1 cellular context compared by ENCODE assay signal in genomic region chr2:213284105-213285090, GRCh38.
A peak's percentile ranks its signal among the peaks of the same experiment; 100 is the strongest.
TF ChIP-seq lines count a peak whose summit lies in the region.

TSS of gene SPAG16 (plus strand) at chr2:213284464.

TF ChIP-seq in WTC11, 78 proteins besides CTCF, POLR2A, EP300 and RAD21 (continued from another document):
- TF ChIP-seq, protein P1, sequence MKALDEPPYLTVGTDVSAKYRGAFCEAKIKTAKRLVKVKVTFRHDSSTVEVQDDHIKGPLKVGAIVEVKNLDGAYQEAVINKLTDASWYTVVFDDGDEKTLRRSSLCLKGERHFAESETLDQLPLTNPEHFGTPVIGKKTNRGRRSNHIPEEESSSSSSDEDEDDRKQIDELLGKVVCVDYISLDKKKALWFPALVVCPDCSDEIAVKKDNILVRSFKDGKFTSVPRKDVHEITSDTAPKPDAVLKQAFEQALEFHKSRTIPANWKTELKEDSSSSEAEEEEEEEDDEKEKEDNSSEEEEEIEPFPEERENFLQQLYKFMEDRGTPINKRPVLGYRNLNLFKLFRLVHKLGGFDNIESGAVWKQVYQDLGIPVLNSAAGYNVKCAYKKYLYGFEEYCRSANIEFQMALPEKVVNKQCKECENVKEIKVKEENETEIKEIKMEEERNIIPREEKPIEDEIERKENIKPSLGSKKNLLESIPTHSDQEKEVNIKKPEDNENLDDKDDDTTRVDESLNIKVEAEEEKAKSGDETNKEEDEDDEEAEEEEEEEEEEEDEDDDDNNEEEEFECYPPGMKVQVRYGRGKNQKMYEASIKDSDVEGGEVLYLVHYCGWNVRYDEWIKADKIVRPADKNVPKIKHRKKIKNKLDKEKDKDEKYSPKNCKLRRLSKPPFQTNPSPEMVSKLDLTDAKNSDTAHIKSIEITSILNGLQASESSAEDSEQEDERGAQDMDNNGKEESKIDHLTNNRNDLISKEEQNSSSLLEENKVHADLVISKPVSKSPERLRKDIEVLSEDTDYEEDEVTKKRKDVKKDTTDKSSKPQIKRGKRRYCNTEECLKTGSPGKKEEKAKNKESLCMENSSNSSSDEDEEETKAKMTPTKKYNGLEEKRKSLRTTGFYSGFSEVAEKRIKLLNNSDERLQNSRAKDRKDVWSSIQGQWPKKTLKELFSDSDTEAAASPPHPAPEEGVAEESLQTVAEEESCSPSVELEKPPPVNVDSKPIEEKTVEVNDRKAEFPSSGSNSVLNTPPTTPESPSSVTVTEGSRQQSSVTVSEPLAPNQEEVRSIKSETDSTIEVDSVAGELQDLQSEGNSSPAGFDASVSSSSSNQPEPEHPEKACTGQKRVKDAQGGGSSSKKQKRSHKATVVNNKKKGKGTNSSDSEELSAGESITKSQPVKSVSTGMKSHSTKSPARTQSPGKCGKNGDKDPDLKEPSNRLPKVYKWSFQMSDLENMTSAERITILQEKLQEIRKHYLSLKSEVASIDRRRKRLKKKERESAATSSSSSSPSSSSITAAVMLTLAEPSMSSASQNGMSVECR (CRISPR knock-in tag; IDR thresholded peaks at IDR 0.05; ENCODE audit: borderline replicate concordance): peak; percentile 74; the same call in 1 of the 2 replicates
- TF ChIP-seq ESRRA (CRISPR knock-in tag; IDR thresholded peaks at IDR 0.05; ENCODE audit: borderline replicate concordance): 0 out of 2 replicates have a peak, but pooled peaks have one; percentile 40
- no peak for TF ChIP-seq NFE2L1 (CRISPR knock-in tag; IDR thresholded peaks at IDR 0.05)
- TF ChIP-seq FOXK1 (CRISPR knock-in tag; IDR thresholded peaks at IDR 0.05): peak; percentile 74; the same call in 1 of the 2 replicates
- TF ChIP-seq ZNF219 (CRISPR knock-in tag; IDR thresholded peaks at IDR 0.05; ENCODE audit: borderline replicate concordance): no peak
- TF ChIP-seq ZNF263 (CRISPR knock-in tag; IDR thresholded peaks at IDR 0.05; ENCODE audit: low read depth): no peak
- no peak for TF ChIP-seq TCF7 (CRISPR knock-in tag; IDR thresholded peaks at IDR 0.05; ENCODE audit: low read depth)
- TF ChIP-seq ZBTB21 (CRISPR knock-in tag; IDR thresholded peaks at IDR 0.05; ENCODE audit: borderline replicate concordance): peak; percentile 84; the same call in 1 of the 2 replicates
- peak; percentile 78 for TF ChIP-seq SP1 (CRISPR knock-in tag; conservative IDR thresholded peaks at IDR 0.05)
- no peak for TF ChIP-seq ZNF512 (CRISPR knock-in tag; IDR thresholded peaks at IDR 0.05; ENCODE audit: borderline replicate concordance)
- TF ChIP-seq CBFB (CRISPR knock-in tag; IDR thresholded peaks at IDR 0.05; ENCODE audit: low read depth): peak; percentile 77
- TF ChIP-seq ETV6 (CRISPR knock-in tag; IDR thresholded peaks at IDR 0.05): peak; percentile 90
- peak; percentile 86 for TF ChIP-seq TP53 (CRISPR knock-in tag; IDR thresholded peaks at IDR 0.05)
- no peak for TF ChIP-seq SMAD4 (CRISPR knock-in tag; IDR thresholded peaks at IDR 0.05)
- TF ChIP-seq, protein P2, sequence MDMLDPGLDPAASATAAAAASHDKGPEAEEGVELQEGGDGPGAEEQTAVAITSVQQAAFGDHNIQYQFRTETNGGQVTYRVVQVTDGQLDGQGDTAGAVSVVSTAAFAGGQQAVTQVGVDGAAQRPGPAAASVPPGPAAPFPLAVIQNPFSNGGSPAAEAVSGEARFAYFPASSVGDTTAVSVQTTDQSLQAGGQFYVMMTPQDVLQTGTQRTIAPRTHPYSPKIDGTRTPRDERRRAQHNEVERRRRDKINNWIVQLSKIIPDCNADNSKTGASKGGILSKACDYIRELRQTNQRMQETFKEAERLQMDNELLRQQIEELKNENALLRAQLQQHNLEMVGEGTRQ (CRISPR knock-in tag; IDR thresholded peaks at IDR 0.05): 0 out of 2 replicates have a peak, but pooled peaks have one; percentile 18
- TF ChIP-seq CREB1 (CRISPR knock-in tag; IDR thresholded peaks at IDR 0.05): no peak; the same call in 1 of the 2 replicates
- TF ChIP-seq, protein P3, sequence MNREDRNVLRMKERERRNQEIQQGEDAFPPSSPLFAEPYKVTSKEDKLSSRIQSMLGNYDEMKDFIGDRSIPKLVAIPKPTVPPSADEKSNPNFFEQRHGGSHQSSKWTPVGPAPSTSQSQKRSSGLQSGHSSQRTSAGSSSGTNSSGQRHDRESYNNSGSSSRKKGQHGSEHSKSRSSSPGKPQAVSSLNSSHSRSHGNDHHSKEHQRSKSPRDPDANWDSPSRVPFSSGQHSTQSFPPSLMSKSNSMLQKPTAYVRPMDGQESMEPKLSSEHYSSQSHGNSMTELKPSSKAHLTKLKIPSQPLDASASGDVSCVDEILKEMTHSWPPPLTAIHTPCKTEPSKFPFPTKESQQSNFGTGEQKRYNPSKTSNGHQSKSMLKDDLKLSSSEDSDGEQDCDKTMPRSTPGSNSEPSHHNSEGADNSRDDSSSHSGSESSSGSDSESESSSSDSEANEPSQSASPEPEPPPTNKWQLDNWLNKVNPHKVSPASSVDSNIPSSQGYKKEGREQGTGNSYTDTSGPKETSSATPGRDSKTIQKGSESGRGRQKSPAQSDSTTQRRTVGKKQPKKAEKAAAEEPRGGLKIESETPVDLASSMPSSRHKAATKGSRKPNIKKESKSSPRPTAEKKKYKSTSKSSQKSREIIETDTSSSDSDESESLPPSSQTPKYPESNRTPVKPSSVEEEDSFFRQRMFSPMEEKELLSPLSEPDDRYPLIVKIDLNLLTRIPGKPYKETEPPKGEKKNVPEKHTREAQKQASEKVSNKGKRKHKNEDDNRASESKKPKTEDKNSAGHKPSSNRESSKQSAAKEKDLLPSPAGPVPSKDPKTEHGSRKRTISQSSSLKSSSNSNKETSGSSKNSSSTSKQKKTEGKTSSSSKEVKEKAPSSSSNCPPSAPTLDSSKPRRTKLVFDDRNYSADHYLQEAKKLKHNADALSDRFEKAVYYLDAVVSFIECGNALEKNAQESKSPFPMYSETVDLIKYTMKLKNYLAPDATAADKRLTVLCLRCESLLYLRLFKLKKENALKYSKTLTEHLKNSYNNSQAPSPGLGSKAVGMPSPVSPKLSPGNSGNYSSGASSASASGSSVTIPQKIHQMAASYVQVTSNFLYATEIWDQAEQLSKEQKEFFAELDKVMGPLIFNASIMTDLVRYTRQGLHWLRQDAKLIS (CRISPR knock-in tag; IDR thresholded peaks at IDR 0.05; ENCODE audit: borderline replicate concordance): peak; percentile 51
- TF ChIP-seq TEAD4 (CRISPR knock-in tag; IDR thresholded peaks at IDR 0.05): no peak
- no peak for TF ChIP-seq ZSCAN18 (CRISPR knock-in tag; IDR thresholded peaks at IDR 0.05)
- no peak for TF ChIP-seq EMX1 (CRISPR knock-in tag; IDR thresholded peaks at IDR 0.05)
- no peak; the same call in 1 of the 2 replicates for TF ChIP-seq SMAD3 (CRISPR knock-in tag; IDR thresholded peaks at IDR 0.05; ENCODE audit: borderline replicate concordance)
- 0 out of 2 replicates have a peak, but pooled peaks have one; percentile 78 for TF ChIP-seq KAT7 (CRISPR knock-in tag; IDR thresholded peaks at IDR 0.05; ENCODE audit: borderline replicate concordance)
- no peak for TF ChIP-seq RORB (CRISPR knock-in tag; IDR thresholded peaks at IDR 0.05)
- TF ChIP-seq JUN (CRISPR knock-in tag; IDR thresholded peaks at IDR 0.05): 0 out of 2 replicates have a peak, but pooled peaks have one; percentile 36
